Comparison of ENCODE assay signal across 13 cellular contexts in genomic region chr3:14423197-14423743, GRCh38. TPM values are rescaled to one million over a fixed set of nuclear protein-coding genes. Genes with fewer than 3 reads are reported as not detected.
DNase-seq lines count a peak whose midpoint lies in the region; ATAC-seq, FAIRE-seq and TF ChIP-seq lines count a peak whose summit lies in the region.
"Had no signal": no experiment of that assay in that cellular context is flagged by ENCODE, and none has a peak within 500 bp of the region (broad histone marks: within the 10 kb centered on the region; RNA-seq: fewer than 3 reads in every experiment).

No MANE protein-coding gene starts in this region.

- peaks cover 96 to 98% of the 10 kb centered on the region in 2 experiments for H3K4me1 ChIP-seq in neutrophil (ENCODE audit: control insufficient read depth in 1 of 2, insufficient read depth in 1 of 2, low read depth in 1 of 2, low read length in 1 of 2)

- H3K27me3 Mint-ChIP-seq in effector memory CD8-positive, alpha-beta T cell: no peaks in the 10 kb centered on the region
- H3K27me3 Mint-ChIP-seq in mesothelial cell of epicardium (ENCODE audit: low read depth): no peaks in the 10 kb centered on the region
- H3K27me3 Mint-ChIP-seq: brain had no signal

- H3K4me3 ChIP-seq in neutrophil (ENCODE audit: low read depth in 1 of 2, low read length in 1 of 2): peak overlapping the region in 1 of 2 experiments; percentile 53
- H3K4me3 ChIP-seq: left ventricle myocardium inferior had no signal

- no peaks in the 10 kb centered on the region for H3K27me3 ChIP-seq in neutrophil

- ATAC-seq in effector memory CD8-positive, alpha-beta T cell (replicated peaks): no peak

- H3K4me3 Mint-ChIP-seq in effector memory CD8-positive, alpha-beta T cell: peak overlapping the region; percentile 75 to 80
- no peak overlapping the region for H3K4me3 Mint-ChIP-seq in mesothelial cell of epicardium
- H3K4me3 Mint-ChIP-seq: brain had no signal

- H3K9me3 ChIP-seq in neutrophil: no peaks in the 10 kb centered on the region
- H3K9me3 ChIP-seq: left ventricle myocardium inferior had no signal

- TF ChIP-seq CTCF in neutrophil (IDR thresholded peaks at IDR 0.05): no peak
- TF ChIP-seq CTCF in mesothelial cell of epicardium (IDR thresholded peaks at IDR 0.05; ENCODE audit: unreplicated experiment): no peak

- H3K27ac Mint-ChIP-seq in effector memory CD8-positive, alpha-beta T cell: peak overlapping the region; percentile 95 to 100
- H3K27ac Mint-ChIP-seq in mesothelial cell of epicardium: no peak overlapping the region

- peaks cover 78% of the 10 kb centered on the region for H3K36me3 ChIP-seq in neutrophil

- peak; percentile 28 for FAIRE-seq in GM19239 (lab: Jason Lieb, UNC)
- FAIRE-seq: H54 had no signal

- peaks cover 64 to 71% of the 10 kb centered on the region in 2 donors for H3K4me1 Mint-ChIP-seq in effector memory CD8-positive, alpha-beta T cell (ENCODE audit: low read depth in 2 of 2)
- H3K4me1 Mint-ChIP-seq in mesothelial cell of epicardium: peaks cover 10% of the 10 kb centered on the region

- DNase-seq in GM19239 (ENCODE audit: insufficient read length, low spot score) (no peak), NCI-H69 (lab: John Stamatoyannopoulos, UW) (peak; percentile 29), hippocampal formation (lab: John Stamatoyannopoulos, UW) (no peak), mesothelial cell of epicardium (ENCODE audit: low spot score in 2 of 2, unreplicated experiment in 2 of 2) (no peak), ureter (ENCODE audit: low spot score) (no peak)
- DNase-seq in effector memory CD8-positive, alpha-beta T cell: no peak
- DNase-seq: activated CD4-positive, alpha-beta T cell treated with anti-CD3 and anti-CD28 coated beads, Interleukin-2, amount 50 U/mL, for 4 hours; GDM1; left ventricle myocardium inferior; NCI-H1930 had no signal

- peak overlapping the region; percentile 98 for H3K27ac ChIP-seq in neutrophil
- H3K27ac ChIP-seq: left ventricle myocardium inferior had no signal

- peaks cover 37% of the 10 kb centered on the region for H3K36me3 Mint-ChIP-seq in effector memory CD8-positive, alpha-beta T cell (ENCODE audit: insufficient read depth)
- peaks cover 3% of the 10 kb centered on the region for H3K36me3 Mint-ChIP-seq in mesothelial cell of epicardium

- no peaks in the 10 kb centered on the region for H3K9me3 Mint-ChIP-seq in effector memory CD8-positive, alpha-beta T cell
- H3K9me3 Mint-ChIP-seq in mesothelial cell of epicardium: no peaks in the 10 kb centered on the region
- H3K9me3 Mint-ChIP-seq: brain had no signal

RNA-seq across cellular contexts. Expression of gene SLC6A6, which starts 20.9 kb away (rescaled TPM):
- total RNA-seq in mesothelial cell of epicardium (19.3 to 21.2 TPM (median 20.0 TPM) in 3 replicates), ureter (19.4 TPM)
